In the genomic region with DNA sequence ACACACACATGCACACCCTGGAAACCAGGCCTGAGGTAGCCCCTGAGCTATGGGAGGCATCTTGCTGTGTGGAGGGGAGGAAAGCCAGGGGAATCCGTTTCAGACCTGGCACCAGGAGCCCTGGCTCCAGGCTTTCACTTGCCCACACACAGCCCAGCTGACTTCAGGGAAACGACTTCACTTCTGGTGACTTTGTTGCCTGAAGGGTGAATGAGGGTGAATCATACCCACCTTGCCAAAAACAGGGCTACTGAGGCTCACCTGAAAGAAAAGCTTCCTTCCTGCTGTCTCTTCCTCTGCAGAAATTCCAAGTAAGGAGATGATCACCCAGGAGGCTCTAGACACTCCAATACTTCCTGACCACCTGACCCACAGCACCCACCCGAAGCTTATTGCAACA, we compare ENCODE assay signal across 22 cellular contexts.
DNase-seq lines count a peak whose midpoint lies in the region; ATAC-seq and TF ChIP-seq lines count a peak whose summit lies in the region.
"Had no signal": no experiment of that assay in that cellular context is flagged by ENCODE, and none has a peak within 500 bp of the region (broad histone marks: within the 10 kb centered on the region; RNA-seq: fewer than 3 reads in every experiment).

No MANE protein-coding gene starts in this region.

- H3K27ac ChIP-seq in PC-3 (ENCODE audit: low read length), result no peak overlapping the region
- no peak overlapping the region for H3K27ac ChIP-seq in mammary epithelial cell (ENCODE audit: insufficient read depth, low read depth, low read length)
- no peak overlapping the region for H3K27ac ChIP-seq in foreskin keratinocyte
- H3K27ac ChIP-seq in spleen, result no peak overlapping the region
- H3K27ac ChIP-seq: HL-60, SJCRH30 had no signal

- in situ Hi-C loops in mammary epithelial cell (cut with MboI; ENCODE audit: low sequenced_read_pairs in 2 of 2), result loop anchor here in 1 of 2 donors (5.0 to 10.0 kb wide), 2 partner anchors 71 to 123 kb away; no protein-coding TSS in a partner anchor

- TF ChIP-seq POLR2A in spleen (IDR thresholded peaks at IDR 0.05), result no peak

- peak; percentile 69 for DNase-seq in PC-3
- DNase-seq in mammary epithelial cell, result peak; percentile 76
- DNase-seq in foreskin keratinocyte, result peak; percentile 71 to 86
- DNase-seq in NOMO-1 treated with DMSO at 0.1 percent for 48 hours (lab: John Stamatoyannopoulos, UW; ENCODE audit: unreplicated experiment), result no peak
- no peak for DNase-seq in spleen
- DNase-seq: Caco-2; CD4-positive, CD25-positive, alpha-beta regulatory T cell; DMS 273 treated with DMSO at 0.1 percent for 48 hours; HCEC 1CT; KG1; NCI-H1105 treated with DMSO at 0.1 percent for 48 hours; NCI-H1694; NCI-H2081 treated with DMSO at 0.1 percent for 48 hours; NCI-H2171 treated with DMSO at 0.1 percent for 48 hours; NCI-H524 treated with DMSO at 0.1 percent for 48 hours; NCI-H82; OCI-M1; SJCRH30 had no signal

- no peaks in the 10 kb centered on the region for H3K79me2 ChIP-seq in PC-3 (ENCODE audit: low read length)
- no peaks in the 10 kb centered on the region for H3K79me2 ChIP-seq in mammary epithelial cell (ENCODE audit: insufficient read depth, low read length)

- BruUV-seq in PC-3 (replicated peaks; lab: Mats Ljungman, UMichigan) (no TSS peak), mammary epithelial cell (replicated peaks; lab: Mats Ljungman, UMichigan) (no TSS peak)

- no peak overlapping the region for H3K9ac ChIP-seq in PC-3 (ENCODE audit: low read length)
- H3K9ac ChIP-seq in mammary epithelial cell (ENCODE audit: insufficient read depth, low read length), result no peak overlapping the region

- no peaks in the 10 kb centered on the region for H3K27me3 ChIP-seq in PC-3 (ENCODE audit: low read length)
- no peaks in the 10 kb centered on the region for H3K27me3 ChIP-seq in mammary epithelial cell (ENCODE audit: insufficient read depth, low read length)
- H3K27me3 ChIP-seq in foreskin keratinocyte, result peaks cover 8% of the 10 kb centered on the region
- H3K27me3 ChIP-seq in spleen (replicated peaks in 1 of 7), result peaks cover 0 to 12% (median 0%) of the 10 kb centered on the region in 7 donors
- H3K27me3 ChIP-seq: SJCRH30 had no signal

- TF ChIP-seq CTCF in PC-3 (conservative IDR thresholded peaks at IDR 0.05; ENCODE audit: low read depth, low read length) (no peak), mammary epithelial cell (conservative IDR thresholded peaks at IDR 0.05 in 1 of 2, IDR thresholded peaks at IDR 0.05 in 1 of 2; ENCODE audit: extremely low read depth in 1 of 2, insufficient read depth in 1 of 2, low read depth in 1 of 2, low read length in 2 of 2) (no peak), foreskin keratinocyte (conservative IDR thresholded peaks at IDR 0.05) (no peak), spleen (IDR thresholded peaks at IDR 0.05 in 8 of 11, conservative IDR thresholded peaks at IDR 0.05 in 3 of 11) (no peak)

- H3K36me3 ChIP-seq in PC-3 (ENCODE audit: low read depth, low read length) (no peaks in the 10 kb centered on the region), mammary epithelial cell (ENCODE audit: insufficient read depth, low read length) (no peaks in the 10 kb centered on the region), spleen (no peaks in the 10 kb centered on the region)
- H3K36me3 ChIP-seq: SJCRH30 had no signal

- intact Hi-C loops in PC-3 (cut with micrococcal nuclease) (no loop called here), mammary epithelial cell (cut with micrococcal nuclease) (no loop called here), spleen (cut with DNase I; ENCODE audit: low total_unique reads) (no loop called here)

- no peaks in the 10 kb centered on the region for H3K9me3 ChIP-seq in PC-3 (ENCODE audit: low read length)
- no peaks in the 10 kb centered on the region for H3K9me3 ChIP-seq in mammary epithelial cell (replicated peaks; ENCODE audit: insufficient read depth, low read length)
- H3K9me3 ChIP-seq in spleen, result no peaks in the 10 kb centered on the region
- H3K9me3 ChIP-seq: Caco-2, SJCRH30 had no signal

- H3K4me1 ChIP-seq in PC-3 (ENCODE audit: insufficient read depth, low read length) (peaks cover 29% of the 10 kb centered on the region), mammary epithelial cell (ENCODE audit: insufficient read depth, low read length) (peaks cover 28% of the 10 kb centered on the region), foreskin keratinocyte (peaks cover 9% of the 10 kb centered on the region), spleen (peaks cover 5 to 9% (median 7%) of the 10 kb centered on the region in 6 donors)
- H3K4me1 ChIP-seq: Caco-2, SJCRH30 had no signal

- ATAC-seq in PC-3 (no peak), foreskin keratinocyte (peak; percentile 64), GM19035 (IDR thresholded peaks at IDR 0.05; ENCODE audit: unreplicated experiment) (no peak), GM21717 (IDR thresholded peaks at IDR 0.05; ENCODE audit: unreplicated experiment) (no peak)
- ATAC-seq: GM23338 had no signal

- H3K4me3 ChIP-seq in PC-3 (ENCODE audit: low read length), result no peak overlapping the region
- no peak overlapping the region for H3K4me3 ChIP-seq in mammary epithelial cell (replicated peaks in 1 of 3; ENCODE audit: insufficient read depth in 1 of 3, low read depth in 2 of 3, low read length in 3 of 3)
- no peak overlapping the region for H3K4me3 ChIP-seq in spleen
- H3K4me3 ChIP-seq: GM23338, SJCRH30 had no signal

- H2AFZ ChIP-seq in PC-3 (ENCODE audit: low read length) (no peak overlapping the region), mammary epithelial cell (ENCODE audit: low read depth, low read length) (no peak overlapping the region)
- H2AFZ ChIP-seq: GM23338 had no signal

- POLR2A ChIA-PET in PC-3 (lab: Charles Lee; ENCODE audit: unreplicated experiment), result no interaction called here

- H3K4me2 ChIP-seq in PC-3 (ENCODE audit: low read length), result no peak overlapping the region
- peak overlapping the region; percentile 20 for H3K4me2 ChIP-seq in mammary epithelial cell (ENCODE audit: insufficient read depth, low read depth, low read length)
- H3K4me2 ChIP-seq: GM23338 had no signal

- H4K20me1 ChIP-seq in PC-3 (ENCODE audit: low read length), result no peaks in the 10 kb centered on the region
- H4K20me1 ChIP-seq in mammary epithelial cell (ENCODE audit: insufficient read depth, low read length), result no peaks in the 10 kb centered on the region

- WGBS in mammary epithelial cell (ENCODE audit: low coverage, missing lambda C conversion rate), result 6% methylated on average over 2 of the region's 3 CpGs
- WGBS in spleen, 5 donors, result 46 to 84% (median 63%) methylated on average over 3 of the region's 3 CpGs

- H3K9me2 ChIP-seq in PC-3 (replicated peaks; ENCODE audit: low read length), result no peaks in the 10 kb centered on the region

- H3F3A ChIP-seq in PC-3 (ENCODE audit: low read length, unreplicated experiment), result no peaks in the 10 kb centered on the region

- dilution Hi-C loops in mammary epithelial cell (cut with HindIII; ENCODE audit: low sequenced_read_pairs), result loop anchor here (25.0 kb wide), 1 partner anchor 337 kb away; no protein-coding TSS in a partner anchor

- CTCF ChIA-PET in PC-3 (lab: Charles Lee) (no interaction called here), mammary epithelial cell (lab: Charles Lee; ENCODE audit: low non-redundant PET) (no interaction called here)

Comparison
In these comparisons a context has a peak if more than half of its experiments do, and no peak if none do; other contexts are left out.
1. DNase-seq: peak in PC-3 (single experiment), mammary epithelial cell (single experiment) and foreskin keratinocyte (2 of 2); none in NOMO-1 treated with DMSO at 0.1 percent for 48 hours (single experiment) and spleen (single experiment).